ENCODE assay signal across 8 cellular contexts in genomic region chr17:76266244-76266938, GRCh38. TPM values are rescaled to one million over a fixed set of nuclear protein-coding genes. Genes with fewer than 3 reads are reported as not detected.
DNase-seq lines count a peak whose midpoint lies in the region; ATAC-seq, FAIRE-seq and TF ChIP-seq lines count a peak whose summit lies in the region.

No MANE protein-coding gene starts in this region.

- POLR2A ChIA-PET in activated CD4-positive, alpha-beta memory T cell treated with anti-CD3 and anti-CD28 coated beads for 36 hours (lab: Charles Lee): interaction anchor here (0.6 to 12.3 kb wide), 13 partner anchors 9 to 145 kb away, joined by 3 to 298 read pairs (median 7); no protein-coding TSS in a partner anchor

- no peaks in the 10 kb centered on the region for H3K9me3 ChIP-seq in sigmoid colon

- H3K9me3 Mint-ChIP-seq in activated CD4-positive, alpha-beta memory T cell treated with anti-CD3 and anti-CD28 coated beads for 36 hours: no peaks in the 10 kb centered on the region

- H3K4me3 Mint-ChIP-seq in activated CD4-positive, alpha-beta memory T cell treated with anti-CD3 and anti-CD28 coated beads for 36 hours: peak overlapping the region; percentile 92

- peaks cover 52% of the 10 kb centered on the region for H3K36me3 Mint-ChIP-seq in activated CD4-positive, alpha-beta memory T cell treated with anti-CD3 and anti-CD28 coated beads for 36 hours

- H3K4me1 ChIP-seq in foreskin keratinocyte: peaks cover 26% of the 10 kb centered on the region
- peaks cover 0 to 62% (median 54%) of the 10 kb centered on the region in 4 donors for H3K4me1 ChIP-seq in sigmoid colon

- WGBS in sigmoid colon, 2 donors: 1% methylated on average over 12 of the region's 12 CpGs

- CTCF ChIA-PET in activated CD4-positive, alpha-beta memory T cell treated with anti-CD3 and anti-CD28 coated beads for 36 hours (lab: Charles Lee): interaction anchor here (0.7 to 4.2 kb wide), 5 partner anchors 13 to 145 kb away, joined by 3 to 31 read pairs (median 5); no protein-coding TSS in a partner anchor

- H3K27ac ChIP-seq in foreskin keratinocyte (peak overlapping the region; percentile 85), sigmoid colon (peak overlapping the region; percentile 91 to 94 (median 92))

- DNase-seq in A172 (ENCODE audit: low spot score) (peak; percentile 33), GM19239 (ENCODE audit: insufficient read length, low spot score) (no peak), foreskin keratinocyte (no peak), sigmoid colon (no peak), GM19238 (ENCODE audit: insufficient read length, low spot score) (no peak)
- DNase-seq in activated CD4-positive, alpha-beta memory T cell treated with anti-CD3 and anti-CD28 coated beads for 36 hours: peak; percentile 43

- peak overlapping the region; percentile 97 for H3K27ac Mint-ChIP-seq in activated CD4-positive, alpha-beta memory T cell treated with anti-CD3 and anti-CD28 coated beads for 36 hours

- TF ChIP-seq POLR2A in sigmoid colon (IDR thresholded peaks at IDR 0.05): no peak

- no peak for ATAC-seq in foreskin keratinocyte
- ATAC-seq in GM21717 (IDR thresholded peaks at IDR 0.05; ENCODE audit: unreplicated experiment): no peak
- ATAC-seq in GM21381 (IDR thresholded peaks at IDR 0.05; ENCODE audit: unreplicated experiment): no peak

- peaks cover 6 to 24% (median 9%) of the 10 kb centered on the region in 4 donors for H3K36me3 ChIP-seq in sigmoid colon

- peak overlapping the region; percentile 71 to 99 (median 93) for H3K4me3 ChIP-seq in sigmoid colon

- TF ChIP-seq EP300 in sigmoid colon (IDR thresholded peaks at IDR 0.05): no peak

- TF ChIP-seq CTCF in foreskin keratinocyte (conservative IDR thresholded peaks at IDR 0.05): no peak
- TF ChIP-seq CTCF in sigmoid colon (IDR thresholded peaks at IDR 0.05): no peak

- peaks cover 55% of the 10 kb centered on the region for H3K4me1 Mint-ChIP-seq in activated CD4-positive, alpha-beta memory T cell treated with anti-CD3 and anti-CD28 coated beads for 36 hours (ENCODE audit: low read depth)

- H3K27me3 ChIP-seq in foreskin keratinocyte (no peaks in the 10 kb centered on the region), sigmoid colon (no peaks in the 10 kb centered on the region)

- FAIRE-seq in GM19239 (lab: Jason Lieb, UNC): peak; percentile 68

- intact Hi-C loops in activated CD4-positive, alpha-beta memory T cell treated with anti-CD3 and anti-CD28 coated beads for 36 hours (cut with micrococcal nuclease): loop anchor here (5.0 kb wide), 1 partner anchor 471 kb away; the partner anchor contains the start of genes MFSD11 and SRSF2
- intact Hi-C loops in sigmoid colon (cut with DNase I): loop anchor here (1.0 kb wide), 1 partner anchor 26 kb away; the partner anchor contains the start of gene RNF157

- no peaks in the 10 kb centered on the region for H3K27me3 Mint-ChIP-seq in activated CD4-positive, alpha-beta memory T cell treated with anti-CD3 and anti-CD28 coated beads for 36 hours

RNA-seq across cellular contexts. Expression of gene UBALD2, which starts 1.2 kb away (rescaled TPM):
- 2.7 and 6.5 TPM in 2 replicates for total RNA-seq in A172 (2014; rRNA removed; shearing (Covaris generic))
- total RNA-seq in activated CD4-positive, alpha-beta memory T cell treated with anti-CD3 and anti-CD28 coated beads for 36 hours: 100 to 1,000 TPM; 317 TPM
- total RNA-seq in foreskin keratinocyte (40.8 and 47.1 TPM in 2 replicates), sigmoid colon (10 to 100 TPM in 1 of 4 donors, 1 to 10 TPM in 3; 3.9 to 11.8 (median 6.5) TPM)
- polyA plus RNA-seq in foreskin keratinocyte (85.6 and 89.8 TPM in 2 replicates), sigmoid colon (100 to 1,000 TPM in 1 of 3 donors, 10 to 100 TPM in 2; 56.0 to 105 (median 98.7) TPM)

RNA-seq across cellular contexts. Expression of gene RNF157, which starts 26.1 kb away (rescaled TPM):
- total RNA-seq in A172 (2014; rRNA removed; shearing (Covaris generic)): 7.0 and 8.3 TPM in 2 replicates
- 10 to 100 TPM; 25.4 to 28.0 TPM for total RNA-seq in activated CD4-positive, alpha-beta memory T cell treated with anti-CD3 and anti-CD28 coated beads for 36 hours
- total RNA-seq in foreskin keratinocyte: not detected in 2 replicates
- 0.01 TPM in 1 of 2 replicates, not detected in the other for polyA plus RNA-seq in foreskin keratinocyte
- total RNA-seq in sigmoid colon: 1 to 10 TPM; 3.1 to 9.1 (median 4.5) TPM
- polyA plus RNA-seq in sigmoid colon: 10 to 100 TPM in 2 of 3 donors, 1 to 10 TPM in 1; 6.0 to 29.5 (median 10.9) TPM

RNA-seq across cellular contexts. Expression of gene QRICH2, which starts 41.7 kb away (rescaled TPM):
- total RNA-seq in A172 (2014; rRNA removed; shearing (Covaris generic)): 2.1 and 2.8 TPM in 2 replicates
- total RNA-seq in activated CD4-positive, alpha-beta memory T cell treated with anti-CD3 and anti-CD28 coated beads for 36 hours: 1 to 10 TPM; 1.0 to 1.1 TPM
- total RNA-seq in foreskin keratinocyte: 1.5 and 2.1 TPM in 2 replicates
- 1.0 and 1.8 TPM in 2 replicates for polyA plus RNA-seq in foreskin keratinocyte
- total RNA-seq in sigmoid colon: 1 to 10 TPM; 2.0 to 5.0 (median 3.3) TPM
- polyA plus RNA-seq in sigmoid colon: 1 to 10 TPM in 2 of 3 donors, under 1 TPM in 1; 0.69 to 3.2 (median 1.8) TPM

Comparison
In these comparisons a context has a peak if more than half of its experiments do, and no peak if none do; other contexts are left out.
1. DNase-seq: peak in A172 (single experiment) and activated CD4-positive, alpha-beta memory T cell treated with anti-CD3 and anti-CD28 coated beads for 36 hours (single experiment); none in GM19239 (single experiment), foreskin keratinocyte (0 of 2), sigmoid colon (single experiment) and GM19238 (single experiment).